ENCODE assay signal across 1 cellular context in genomic region chr1:3900150-3900968, GRCh38.
TF ChIP-seq lines count a peak whose summit lies in the region.

Gene C1orf174, minus strand, starts transcription at chr1:3900272. Its CDS starts 86 bp downstream, at chr1:3900186.

TF ChIP-seq in liver, 16 proteins besides CTCF, POLR2A, EP300 and RAD21 (continued from another document):
- TF ChIP-seq RXRA (IDR thresholded peaks at IDR 0.05) (peak in 1 of 2 donors; percentile 56), FOXA2 (IDR thresholded peaks at IDR 0.05) (peak; percentile 23), SP1 (IDR thresholded peaks at IDR 0.05) (peak; percentile 70), HNF4A (conservative IDR thresholded peaks at IDR 0.05) (peak; percentile 60 to 67)
